In the genomic region with DNA sequence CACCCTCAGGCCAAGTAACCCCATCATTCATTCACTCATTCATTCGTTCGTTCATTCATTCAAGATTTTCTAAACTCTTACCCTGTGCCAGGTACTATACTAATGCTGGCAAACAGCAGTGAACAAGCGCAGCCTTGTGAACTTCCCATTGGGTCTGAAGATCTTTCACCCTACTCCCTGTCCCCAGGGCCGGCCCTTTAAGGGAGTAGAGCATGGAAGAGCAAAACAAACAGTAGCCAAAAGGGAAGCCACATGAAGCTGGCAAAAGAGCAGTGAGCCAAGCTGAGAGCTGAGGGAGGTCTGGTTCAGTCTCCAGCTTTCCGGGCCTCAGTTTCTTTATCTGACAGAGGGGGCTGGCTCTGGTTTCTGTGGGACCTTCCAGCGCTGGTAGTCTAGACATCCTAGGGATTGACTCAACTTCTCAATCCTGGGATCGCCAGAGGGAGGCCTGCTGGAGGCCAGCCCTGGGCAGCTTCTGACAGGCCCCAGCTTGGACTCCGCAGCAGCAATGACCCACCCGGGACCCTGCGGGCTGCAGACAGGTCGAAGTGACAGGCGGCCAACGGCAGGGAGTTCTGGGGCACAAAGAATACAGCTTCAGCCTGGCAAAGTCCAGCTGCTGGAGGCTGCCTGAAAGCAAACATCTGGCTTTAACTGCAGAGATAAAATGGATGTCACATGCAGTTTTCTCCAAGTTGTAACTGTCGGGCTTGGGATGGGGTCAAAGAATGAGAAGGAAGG, we compare ENCODE assay signal across 1 cellular context.
TF ChIP-seq lines count a peak whose summit lies in the region.

No MANE protein-coding gene starts in this region.

TF ChIP-seq in HEK293T, 16 proteins besides CTCF, POLR2A, EP300 and RAD21:
- TF ChIP-seq SP1 (IDR thresholded peaks at IDR 0.05): no peak
- no peak for TF ChIP-seq L3MBTL2 (conservative IDR thresholded peaks at IDR 0.05)
- no peak for TF ChIP-seq FOXM1 (IDR thresholded peaks at IDR 0.05; ENCODE audit: borderline replicate concordance)
- TF ChIP-seq LEF1 (IDR thresholded peaks at IDR 0.05; ENCODE audit: borderline replicate concordance): no peak
- TF ChIP-seq HDGF (IDR thresholded peaks at IDR 0.05; ENCODE audit: borderline replicate concordance): no peak
- no peak for TF ChIP-seq NFRKB (IDR thresholded peaks at IDR 0.05)
- no peak for TF ChIP-seq PKNOX1 (IDR thresholded peaks at IDR 0.05)
- TF ChIP-seq CTBP1 (IDR thresholded peaks at IDR 0.05; ENCODE audit: borderline replicate concordance): no peak
- no peak for TF ChIP-seq ELF4 (IDR thresholded peaks at IDR 0.05)
- TF ChIP-seq FOXK2 (IDR thresholded peaks at IDR 0.05): no peak
- TF ChIP-seq SUZ12 (IDR thresholded peaks at IDR 0.05): no peak
- TF ChIP-seq ZNF384 (IDR thresholded peaks at IDR 0.05): no peak
- TF ChIP-seq FOXA1 (IDR thresholded peaks at IDR 0.05): no peak
- no peak for TF ChIP-seq TARDBP (IDR thresholded peaks at IDR 0.05)
- no peak for TF ChIP-seq ARNT (IDR thresholded peaks at IDR 0.05)
- no peak for TF ChIP-seq BHLHE40 (IDR thresholded peaks at IDR 0.05; ENCODE audit: borderline replicate concordance)
TF ChIP-seq in HEK293T: peak in this region for 0.
